In genomic region chr6:116111552-116112528, GRCh38 we compare ENCODE assay signal across 1 cellular context.
TF ChIP-seq lines count a peak whose summit lies in the region.

No MANE protein-coding gene starts in this region.

TF ChIP-seq in HCT116, 20 proteins besides CTCF, POLR2A, EP300 and RAD21 (continued from another document):
- TF ChIP-seq REST (IDR thresholded peaks at IDR 0.05; ENCODE audit: low read depth): no peak
- TF ChIP-seq ATF3 (IDR thresholded peaks at IDR 0.05): no peak
